In genomic region chr5:2387224-2388004, GRCh38 we compare ENCODE assay signal across 26 cellular contexts.
"Had no signal": no experiment of that assay in that cellular context is flagged by ENCODE, and none has a peak within 500 bp of the region (broad histone marks: within the 10 kb centered on the region; RNA-seq: fewer than 3 reads in every experiment).

No MANE protein-coding gene starts in this region.

- DNase-seq: activated CD4-positive, alpha-beta memory T cell treated with anti-CD3 and anti-CD28 coated beads, Interleukin-2, amount 10 ng/mL, durations not matched to agents 7 days and 5 days; activated CD4-positive, alpha-beta T cell treated with anti-CD3 and anti-CD28 coated beads for 48 hours; activated gamma-delta T cell; anterior cingulate cortex; caudate nucleus; dermis blood vessel endothelial cell; effector CD8-positive, alpha-beta T cell; gastrocnemius medialis; head of caudate nucleus; left cardiac atrium; mammary epithelial cell; naive thymus-derived CD8-positive, alpha-beta T cell; ovary; psoas muscle; right lobe of liver; small intestine; stimulated activated CD4-positive, alpha-beta T cell treated with anti-CD3 and anti-CD28 coated beads, Interleukin-2, amount 100 ng/mL, for 24 hours; stimulated activated naive CD8-positive, alpha-beta T cell treated with anti-CD3 and anti-CD28 coated beads, Interleukin-15, amount 100 ng/mL, for 72 hours; T1000; uterus had no signal

- H3K4me3 ChIP-seq: ovary, psoas muscle, right lobe of liver, uterus had no signal

- H3K36me3 ChIP-seq: gastrocnemius medialis, ovary, right lobe of liver, tibial nerve, uterus had no signal

- H3K9me3 Mint-ChIP-seq: activated naive CD4-positive, alpha-beta T cell treated with anti-CD3 and anti-CD28 coated beads, Interleukin-2, amount 50 U/mL, for 24 hours; activated T-helper 1 cell treated with anti-CD3 and anti-CD28 coated beads, Interleukin-12 subunit alpha, Interleukin-12 subunit beta, Interleukin-2, Interleukin-4 antibody, amounts not matched to agents 30 ng/mL and 10 ng/mL and 1 ng/mL, durations not matched to agents 14 hours and 24 hours and 36 hours; brain; mesothelial cell of epicardium; naive thymus-derived CD8-positive, alpha-beta T cell; stimulated activated effector memory CD8-positive, alpha-beta T cell treated with anti-CD3 and anti-CD28 coated beads, Interleukin-12 subunit alpha, Interleukin-12 subunit beta, amount 100 ng/mL, for 72 hours; stimulated activated naive CD8-positive, alpha-beta T cell treated with anti-CD3 and anti-CD28 coated beads, Interleukin-15, amount 100 ng/mL, for 72 hours had no signal

- H3K27me3 Mint-ChIP-seq: activated CD4-positive, alpha-beta memory T cell treated with anti-CD3 and anti-CD28 coated beads, Interleukin-2, amount 10 ng/mL, durations not matched to agents 7 days and 5 days had no signal

- H3K4me3 Mint-ChIP-seq: activated CD4-positive, alpha-beta memory T cell treated with anti-CD3 and anti-CD28 coated beads, Interleukin-2, amount 10 ng/mL, durations not matched to agents 7 days and 5 days; activated naive CD4-positive, alpha-beta T cell treated with anti-CD3 and anti-CD28 coated beads, Interleukin-2, amount 50 U/mL, for 24 hours; activated T-helper 1 cell treated with anti-CD3 and anti-CD28 coated beads, Interleukin-12 subunit alpha, Interleukin-12 subunit beta, Interleukin-2, Interleukin-4 antibody, amounts not matched to agents 30 ng/mL and 10 ng/mL and 1 ng/mL, durations not matched to agents 14 hours and 24 hours and 36 hours; brain; mesothelial cell of epicardium; naive thymus-derived CD8-positive, alpha-beta T cell; stimulated activated effector memory CD8-positive, alpha-beta T cell treated with anti-CD3 and anti-CD28 coated beads, Interleukin-12 subunit alpha, Interleukin-12 subunit beta, amount 100 ng/mL, for 72 hours; stimulated activated naive CD8-positive, alpha-beta T cell treated with anti-CD3 and anti-CD28 coated beads, Interleukin-15, amount 100 ng/mL, for 72 hours had no signal

- H3K36me3 Mint-ChIP-seq: activated naive CD4-positive, alpha-beta T cell treated with anti-CD3 and anti-CD28 coated beads, Interleukin-2, amount 50 U/mL, for 24 hours; brain; mesothelial cell of epicardium; naive thymus-derived CD8-positive, alpha-beta T cell; stimulated activated effector memory CD8-positive, alpha-beta T cell treated with anti-CD3 and anti-CD28 coated beads, Interleukin-12 subunit alpha, Interleukin-12 subunit beta, amount 100 ng/mL, for 72 hours had no signal

- H3K27me3 ChIP-seq: ovary, right lobe of liver, uterus had no signal

- H3K4me1 Mint-ChIP-seq: activated CD4-positive, alpha-beta memory T cell treated with anti-CD3 and anti-CD28 coated beads, Interleukin-2, amount 10 ng/mL, durations not matched to agents 7 days and 5 days; activated naive CD4-positive, alpha-beta T cell treated with anti-CD3 and anti-CD28 coated beads, Interleukin-2, amount 50 U/mL, for 24 hours; stimulated activated effector memory CD8-positive, alpha-beta T cell treated with anti-CD3 and anti-CD28 coated beads, Interleukin-12 subunit alpha, Interleukin-12 subunit beta, amount 100 ng/mL, for 72 hours; stimulated activated naive CD8-positive, alpha-beta T cell treated with anti-CD3 and anti-CD28 coated beads, Interleukin-15, amount 100 ng/mL, for 72 hours had no signal

- H3K4me1 ChIP-seq: gastrocnemius medialis, psoas muscle, right lobe of liver, uterus had no signal

- H3K27ac ChIP-seq: gastrocnemius medialis, ovary, psoas muscle, right lobe of liver, tibial nerve, uterus had no signal

- H3K27ac Mint-ChIP-seq: activated CD4-positive, alpha-beta memory T cell treated with anti-CD3 and anti-CD28 coated beads, Interleukin-2, amount 10 ng/mL, durations not matched to agents 7 days and 5 days; activated naive CD4-positive, alpha-beta T cell treated with anti-CD3 and anti-CD28 coated beads, Interleukin-2, amount 50 U/mL, for 24 hours; activated T-helper 1 cell treated with anti-CD3 and anti-CD28 coated beads, Interleukin-12 subunit alpha, Interleukin-12 subunit beta, Interleukin-2, Interleukin-4 antibody, amounts not matched to agents 30 ng/mL and 10 ng/mL and 1 ng/mL, durations not matched to agents 14 hours and 24 hours and 36 hours; brain; mesothelial cell of epicardium; stimulated activated effector memory CD8-positive, alpha-beta T cell treated with anti-CD3 and anti-CD28 coated beads, Interleukin-12 subunit alpha, Interleukin-12 subunit beta, amount 100 ng/mL, for 72 hours; stimulated activated naive CD8-positive, alpha-beta T cell treated with anti-CD3 and anti-CD28 coated beads, Interleukin-15, amount 100 ng/mL, for 72 hours had no signal

- H3K9me3 ChIP-seq: gastrocnemius medialis, ovary, psoas muscle, right lobe of liver, tibial nerve, uterus had no signal
